Comparison of ENCODE assay signal across 1 cellular context in the genomic region with DNA sequence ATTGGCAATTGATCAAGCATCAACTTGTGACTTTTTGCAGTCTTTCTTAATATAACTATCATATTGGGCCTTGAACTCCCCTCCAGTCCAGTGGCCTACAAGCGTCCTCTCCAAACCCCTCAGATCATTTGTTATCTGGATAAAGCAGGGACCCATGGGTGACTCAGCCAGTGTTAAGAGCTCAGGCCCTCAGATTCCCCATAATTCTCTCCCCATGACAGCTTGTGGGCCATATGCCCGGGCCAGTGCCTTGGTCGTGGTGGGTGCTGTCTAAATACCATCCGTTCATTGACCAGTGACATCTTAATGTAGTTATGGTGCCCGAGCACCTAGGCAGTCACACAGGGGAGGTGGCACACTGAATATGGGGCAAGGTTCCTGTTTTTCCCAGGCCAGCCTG.
TF ChIP-seq lines count a peak whose summit lies in the region.

No MANE protein-coding gene starts in this region.

TF ChIP-seq in K562, 482 proteins besides CTCF, POLR2A, EP300 and RAD21 (continued from another document and continues in another):
- TF ChIP-seq, protein P1, sequence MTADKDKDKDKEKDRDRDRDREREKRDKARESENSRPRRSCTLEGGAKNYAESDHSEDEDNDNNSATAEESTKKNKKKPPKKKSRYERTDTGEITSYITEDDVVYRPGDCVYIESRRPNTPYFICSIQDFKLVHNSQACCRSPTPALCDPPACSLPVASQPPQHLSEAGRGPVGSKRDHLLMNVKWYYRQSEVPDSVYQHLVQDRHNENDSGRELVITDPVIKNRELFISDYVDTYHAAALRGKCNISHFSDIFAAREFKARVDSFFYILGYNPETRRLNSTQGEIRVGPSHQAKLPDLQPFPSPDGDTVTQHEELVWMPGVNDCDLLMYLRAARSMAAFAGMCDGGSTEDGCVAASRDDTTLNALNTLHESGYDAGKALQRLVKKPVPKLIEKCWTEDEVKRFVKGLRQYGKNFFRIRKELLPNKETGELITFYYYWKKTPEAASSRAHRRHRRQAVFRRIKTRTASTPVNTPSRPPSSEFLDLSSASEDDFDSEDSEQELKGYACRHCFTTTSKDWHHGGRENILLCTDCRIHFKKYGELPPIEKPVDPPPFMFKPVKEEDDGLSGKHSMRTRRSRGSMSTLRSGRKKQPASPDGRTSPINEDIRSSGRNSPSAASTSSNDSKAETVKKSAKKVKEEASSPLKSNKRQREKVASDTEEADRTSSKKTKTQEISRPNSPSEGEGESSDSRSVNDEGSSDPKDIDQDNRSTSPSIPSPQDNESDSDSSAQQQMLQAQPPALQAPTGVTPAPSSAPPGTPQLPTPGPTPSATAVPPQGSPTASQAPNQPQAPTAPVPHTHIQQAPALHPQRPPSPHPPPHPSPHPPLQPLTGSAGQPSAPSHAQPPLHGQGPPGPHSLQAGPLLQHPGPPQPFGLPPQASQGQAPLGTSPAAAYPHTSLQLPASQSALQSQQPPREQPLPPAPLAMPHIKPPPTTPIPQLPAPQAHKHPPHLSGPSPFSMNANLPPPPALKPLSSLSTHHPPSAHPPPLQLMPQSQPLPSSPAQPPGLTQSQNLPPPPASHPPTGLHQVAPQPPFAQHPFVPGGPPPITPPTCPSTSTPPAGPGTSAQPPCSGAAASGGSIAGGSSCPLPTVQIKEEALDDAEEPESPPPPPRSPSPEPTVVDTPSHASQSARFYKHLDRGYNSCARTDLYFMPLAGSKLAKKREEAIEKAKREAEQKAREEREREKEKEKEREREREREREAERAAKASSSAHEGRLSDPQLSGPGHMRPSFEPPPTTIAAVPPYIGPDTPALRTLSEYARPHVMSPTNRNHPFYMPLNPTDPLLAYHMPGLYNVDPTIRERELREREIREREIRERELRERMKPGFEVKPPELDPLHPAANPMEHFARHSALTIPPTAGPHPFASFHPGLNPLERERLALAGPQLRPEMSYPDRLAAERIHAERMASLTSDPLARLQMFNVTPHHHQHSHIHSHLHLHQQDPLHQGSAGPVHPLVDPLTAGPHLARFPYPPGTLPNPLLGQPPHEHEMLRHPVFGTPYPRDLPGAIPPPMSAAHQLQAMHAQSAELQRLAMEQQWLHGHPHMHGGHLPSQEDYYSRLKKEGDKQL (CRISPR knock-in tag; IDR thresholded peaks at IDR 0.05; ENCODE audit: borderline replicate concordance), result no peak
- peak; percentile 97 for TF ChIP-seq SMARCA4 (IDR thresholded peaks at IDR 0.05)
- TF ChIP-seq ZNF184 (CRISPR knock-in tag; IDR thresholded peaks at IDR 0.05), result no peak
- TF ChIP-seq BCL6 (CRISPR knock-in tag; IDR thresholded peaks at IDR 0.05), result no peak
- TF ChIP-seq EGR1 (conservative IDR thresholded peaks at IDR 0.05), result no peak
- peak; percentile 80 for TF ChIP-seq TAL1 (IDR thresholded peaks at IDR 0.05)
- TF ChIP-seq, protein P2, sequence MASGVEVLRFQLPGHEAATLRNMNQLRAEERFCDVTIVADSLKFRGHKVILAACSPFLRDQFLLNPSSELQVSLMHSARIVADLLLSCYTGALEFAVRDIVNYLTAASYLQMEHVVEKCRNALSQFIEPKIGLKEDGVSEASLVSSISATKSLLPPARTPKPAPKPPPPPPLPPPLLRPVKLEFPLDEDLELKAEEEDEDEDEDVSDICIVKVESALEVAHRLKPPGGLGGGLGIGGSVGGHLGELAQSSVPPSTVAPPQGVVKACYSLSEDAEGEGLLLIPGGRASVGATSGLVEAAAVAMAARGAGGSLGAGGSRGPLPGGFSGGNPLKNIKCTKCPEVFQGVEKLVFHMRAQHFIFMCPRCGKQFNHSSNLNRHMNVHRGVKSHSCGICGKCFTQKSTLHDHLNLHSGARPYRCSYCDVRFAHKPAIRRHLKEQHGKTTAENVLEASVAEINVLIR (CRISPR knock-in tag; IDR thresholded peaks at IDR 0.05), result no peak
- no peak for TF ChIP-seq NFIX (CRISPR knock-in tag; IDR thresholded peaks at IDR 0.05; ENCODE audit: low read depth)
- no peak for TF ChIP-seq CEBPG (CRISPR knock-in tag; IDR thresholded peaks at IDR 0.05)
- TF ChIP-seq CEBPG (tag; conservative IDR thresholded peaks at IDR 0.05 in 1 of 2, IDR thresholded peaks at IDR 0.05 in 1 of 2), result no peak
- no peak for TF ChIP-seq SMAD2 (IDR thresholded peaks at IDR 0.05; ENCODE audit: low read depth, low read length)
- no peak for TF ChIP-seq ZNF3 (CRISPR knock-in tag; IDR thresholded peaks at IDR 0.05)
- no peak for TF ChIP-seq ARHGAP35 (IDR thresholded peaks at IDR 0.05; ENCODE audit: partially characterized antibody)
- TF ChIP-seq, protein P3, sequence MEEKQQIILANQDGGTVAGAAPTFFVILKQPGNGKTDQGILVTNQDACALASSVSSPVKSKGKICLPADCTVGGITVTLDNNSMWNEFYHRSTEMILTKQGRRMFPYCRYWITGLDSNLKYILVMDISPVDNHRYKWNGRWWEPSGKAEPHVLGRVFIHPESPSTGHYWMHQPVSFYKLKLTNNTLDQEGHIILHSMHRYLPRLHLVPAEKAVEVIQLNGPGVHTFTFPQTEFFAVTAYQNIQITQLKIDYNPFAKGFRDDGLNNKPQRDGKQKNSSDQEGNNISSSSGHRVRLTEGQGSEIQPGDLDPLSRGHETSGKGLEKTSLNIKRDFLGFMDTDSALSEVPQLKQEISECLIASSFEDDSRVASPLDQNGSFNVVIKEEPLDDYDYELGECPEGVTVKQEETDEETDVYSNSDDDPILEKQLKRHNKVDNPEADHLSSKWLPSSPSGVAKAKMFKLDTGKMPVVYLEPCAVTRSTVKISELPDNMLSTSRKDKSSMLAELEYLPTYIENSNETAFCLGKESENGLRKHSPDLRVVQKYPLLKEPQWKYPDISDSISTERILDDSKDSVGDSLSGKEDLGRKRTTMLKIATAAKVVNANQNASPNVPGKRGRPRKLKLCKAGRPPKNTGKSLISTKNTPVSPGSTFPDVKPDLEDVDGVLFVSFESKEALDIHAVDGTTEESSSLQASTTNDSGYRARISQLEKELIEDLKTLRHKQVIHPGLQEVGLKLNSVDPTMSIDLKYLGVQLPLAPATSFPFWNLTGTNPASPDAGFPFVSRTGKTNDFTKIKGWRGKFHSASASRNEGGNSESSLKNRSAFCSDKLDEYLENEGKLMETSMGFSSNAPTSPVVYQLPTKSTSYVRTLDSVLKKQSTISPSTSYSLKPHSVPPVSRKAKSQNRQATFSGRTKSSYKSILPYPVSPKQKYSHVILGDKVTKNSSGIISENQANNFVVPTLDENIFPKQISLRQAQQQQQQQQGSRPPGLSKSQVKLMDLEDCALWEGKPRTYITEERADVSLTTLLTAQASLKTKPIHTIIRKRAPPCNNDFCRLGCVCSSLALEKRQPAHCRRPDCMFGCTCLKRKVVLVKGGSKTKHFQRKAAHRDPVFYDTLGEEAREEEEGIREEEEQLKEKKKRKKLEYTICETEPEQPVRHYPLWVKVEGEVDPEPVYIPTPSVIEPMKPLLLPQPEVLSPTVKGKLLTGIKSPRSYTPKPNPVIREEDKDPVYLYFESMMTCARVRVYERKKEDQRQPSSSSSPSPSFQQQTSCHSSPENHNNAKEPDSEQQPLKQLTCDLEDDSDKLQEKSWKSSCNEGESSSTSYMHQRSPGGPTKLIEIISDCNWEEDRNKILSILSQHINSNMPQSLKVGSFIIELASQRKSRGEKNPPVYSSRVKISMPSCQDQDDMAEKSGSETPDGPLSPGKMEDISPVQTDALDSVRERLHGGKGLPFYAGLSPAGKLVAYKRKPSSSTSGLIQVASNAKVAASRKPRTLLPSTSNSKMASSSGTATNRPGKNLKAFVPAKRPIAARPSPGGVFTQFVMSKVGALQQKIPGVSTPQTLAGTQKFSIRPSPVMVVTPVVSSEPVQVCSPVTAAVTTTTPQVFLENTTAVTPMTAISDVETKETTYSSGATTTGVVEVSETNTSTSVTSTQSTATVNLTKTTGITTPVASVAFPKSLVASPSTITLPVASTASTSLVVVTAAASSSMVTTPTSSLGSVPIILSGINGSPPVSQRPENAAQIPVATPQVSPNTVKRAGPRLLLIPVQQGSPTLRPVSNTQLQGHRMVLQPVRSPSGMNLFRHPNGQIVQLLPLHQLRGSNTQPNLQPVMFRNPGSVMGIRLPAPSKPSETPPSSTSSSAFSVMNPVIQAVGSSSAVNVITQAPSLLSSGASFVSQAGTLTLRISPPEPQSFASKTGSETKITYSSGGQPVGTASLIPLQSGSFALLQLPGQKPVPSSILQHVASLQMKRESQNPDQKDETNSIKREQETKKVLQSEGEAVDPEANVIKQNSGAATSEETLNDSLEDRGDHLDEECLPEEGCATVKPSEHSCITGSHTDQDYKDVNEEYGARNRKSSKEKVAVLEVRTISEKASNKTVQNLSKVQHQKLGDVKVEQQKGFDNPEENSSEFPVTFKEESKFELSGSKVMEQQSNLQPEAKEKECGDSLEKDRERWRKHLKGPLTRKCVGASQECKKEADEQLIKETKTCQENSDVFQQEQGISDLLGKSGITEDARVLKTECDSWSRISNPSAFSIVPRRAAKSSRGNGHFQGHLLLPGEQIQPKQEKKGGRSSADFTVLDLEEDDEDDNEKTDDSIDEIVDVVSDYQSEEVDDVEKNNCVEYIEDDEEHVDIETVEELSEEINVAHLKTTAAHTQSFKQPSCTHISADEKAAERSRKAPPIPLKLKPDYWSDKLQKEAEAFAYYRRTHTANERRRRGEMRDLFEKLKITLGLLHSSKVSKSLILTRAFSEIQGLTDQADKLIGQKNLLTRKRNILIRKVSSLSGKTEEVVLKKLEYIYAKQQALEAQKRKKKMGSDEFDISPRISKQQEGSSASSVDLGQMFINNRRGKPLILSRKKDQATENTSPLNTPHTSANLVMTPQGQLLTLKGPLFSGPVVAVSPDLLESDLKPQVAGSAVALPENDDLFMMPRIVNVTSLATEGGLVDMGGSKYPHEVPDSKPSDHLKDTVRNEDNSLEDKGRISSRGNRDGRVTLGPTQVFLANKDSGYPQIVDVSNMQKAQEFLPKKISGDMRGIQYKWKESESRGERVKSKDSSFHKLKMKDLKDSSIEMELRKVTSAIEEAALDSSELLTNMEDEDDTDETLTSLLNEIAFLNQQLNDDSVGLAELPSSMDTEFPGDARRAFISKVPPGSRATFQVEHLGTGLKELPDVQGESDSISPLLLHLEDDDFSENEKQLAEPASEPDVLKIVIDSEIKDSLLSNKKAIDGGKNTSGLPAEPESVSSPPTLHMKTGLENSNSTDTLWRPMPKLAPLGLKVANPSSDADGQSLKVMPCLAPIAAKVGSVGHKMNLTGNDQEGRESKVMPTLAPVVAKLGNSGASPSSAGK (IDR thresholded peaks at IDR 0.05), result no peak
- no peak for TF ChIP-seq BRD4 (IDR thresholded peaks at IDR 0.05)
- TF ChIP-seq NR2F6 (CRISPR knock-in tag; IDR thresholded peaks at IDR 0.05), result no peak
- TF ChIP-seq, protein P4, sequence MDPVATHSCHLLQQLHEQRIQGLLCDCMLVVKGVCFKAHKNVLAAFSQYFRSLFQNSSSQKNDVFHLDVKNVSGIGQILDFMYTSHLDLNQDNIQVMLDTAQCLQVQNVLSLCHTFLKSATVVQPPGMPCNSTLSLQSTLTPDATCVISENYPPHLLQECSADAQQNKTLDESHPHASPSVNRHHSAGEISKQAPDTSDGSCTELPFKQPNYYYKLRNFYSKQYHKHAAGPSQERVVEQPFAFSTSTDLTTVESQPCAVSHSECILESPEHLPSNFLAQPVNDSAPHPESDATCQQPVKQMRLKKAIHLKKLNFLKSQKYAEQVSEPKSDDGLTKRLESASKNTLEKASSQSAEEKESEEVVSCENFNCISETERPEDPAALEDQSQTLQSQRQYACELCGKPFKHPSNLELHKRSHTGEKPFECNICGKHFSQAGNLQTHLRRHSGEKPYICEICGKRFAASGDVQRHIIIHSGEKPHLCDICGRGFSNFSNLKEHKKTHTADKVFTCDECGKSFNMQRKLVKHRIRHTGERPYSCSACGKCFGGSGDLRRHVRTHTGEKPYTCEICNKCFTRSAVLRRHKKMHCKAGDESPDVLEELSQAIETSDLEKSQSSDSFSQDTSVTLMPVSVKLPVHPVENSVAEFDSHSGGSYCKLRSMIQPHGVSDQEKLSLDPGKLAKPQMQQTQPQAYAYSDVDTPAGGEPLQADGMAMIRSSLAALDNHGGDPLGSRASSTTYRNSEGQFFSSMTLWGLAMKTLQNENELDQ (CRISPR knock-in tag; IDR thresholded peaks at IDR 0.05; ENCODE audit: borderline replicate concordance), result no peak
- no peak for TF ChIP-seq DDX20 (tag; IDR thresholded peaks at IDR 0.05; ENCODE audit: low read depth)
- TF ChIP-seq, protein P5, sequence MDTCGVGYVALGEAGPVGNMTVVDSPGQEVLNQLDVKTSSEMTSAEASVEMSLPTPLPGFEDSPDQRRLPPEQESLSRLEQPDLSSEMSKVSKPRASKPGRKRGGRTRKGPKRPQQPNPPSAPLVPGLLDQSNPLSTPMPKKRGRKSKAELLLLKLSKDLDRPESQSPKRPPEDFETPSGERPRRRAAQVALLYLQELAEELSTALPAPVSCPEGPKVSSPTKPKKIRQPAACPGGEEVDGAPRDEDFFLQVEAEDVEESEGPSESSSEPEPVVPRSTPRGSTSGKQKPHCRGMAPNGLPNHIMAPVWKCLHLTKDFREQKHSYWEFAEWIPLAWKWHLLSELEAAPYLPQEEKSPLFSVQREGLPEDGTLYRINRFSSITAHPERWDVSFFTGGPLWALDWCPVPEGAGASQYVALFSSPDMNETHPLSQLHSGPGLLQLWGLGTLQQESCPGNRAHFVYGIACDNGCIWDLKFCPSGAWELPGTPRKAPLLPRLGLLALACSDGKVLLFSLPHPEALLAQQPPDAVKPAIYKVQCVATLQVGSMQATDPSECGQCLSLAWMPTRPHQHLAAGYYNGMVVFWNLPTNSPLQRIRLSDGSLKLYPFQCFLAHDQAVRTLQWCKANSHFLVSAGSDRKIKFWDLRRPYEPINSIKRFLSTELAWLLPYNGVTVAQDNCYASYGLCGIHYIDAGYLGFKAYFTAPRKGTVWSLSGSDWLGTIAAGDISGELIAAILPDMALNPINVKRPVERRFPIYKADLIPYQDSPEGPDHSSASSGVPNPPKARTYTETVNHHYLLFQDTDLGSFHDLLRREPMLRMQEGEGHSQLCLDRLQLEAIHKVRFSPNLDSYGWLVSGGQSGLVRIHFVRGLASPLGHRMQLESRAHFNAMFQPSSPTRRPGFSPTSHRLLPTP (IDR thresholded peaks at IDR 0.05; ENCODE audit: borderline replicate concordance, extremely low read depth, insufficient read length), result no peak
- TF ChIP-seq, protein P6, sequence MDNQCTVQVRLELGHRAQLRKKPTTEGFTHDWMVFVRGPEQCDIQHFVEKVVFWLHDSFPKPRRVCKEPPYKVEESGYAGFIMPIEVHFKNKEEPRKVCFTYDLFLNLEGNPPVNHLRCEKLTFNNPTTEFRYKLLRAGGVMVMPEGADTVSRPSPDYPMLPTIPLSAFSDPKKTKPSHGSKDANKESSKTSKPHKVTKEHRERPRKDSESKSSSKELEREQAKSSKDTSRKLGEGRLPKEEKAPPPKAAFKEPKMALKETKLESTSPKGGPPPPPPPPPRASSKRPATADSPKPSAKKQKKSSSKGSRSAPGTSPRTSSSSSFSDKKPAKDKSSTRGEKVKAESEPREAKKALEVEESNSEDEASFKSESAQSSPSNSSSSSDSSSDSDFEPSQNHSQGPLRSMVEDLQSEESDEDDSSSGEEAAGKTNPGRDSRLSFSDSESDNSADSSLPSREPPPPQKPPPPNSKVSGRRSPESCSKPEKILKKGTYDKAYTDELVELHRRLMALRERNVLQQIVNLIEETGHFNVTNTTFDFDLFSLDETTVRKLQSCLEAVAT (IDR thresholded peaks at IDR 0.05), result no peak
